In the genomic region with DNA sequence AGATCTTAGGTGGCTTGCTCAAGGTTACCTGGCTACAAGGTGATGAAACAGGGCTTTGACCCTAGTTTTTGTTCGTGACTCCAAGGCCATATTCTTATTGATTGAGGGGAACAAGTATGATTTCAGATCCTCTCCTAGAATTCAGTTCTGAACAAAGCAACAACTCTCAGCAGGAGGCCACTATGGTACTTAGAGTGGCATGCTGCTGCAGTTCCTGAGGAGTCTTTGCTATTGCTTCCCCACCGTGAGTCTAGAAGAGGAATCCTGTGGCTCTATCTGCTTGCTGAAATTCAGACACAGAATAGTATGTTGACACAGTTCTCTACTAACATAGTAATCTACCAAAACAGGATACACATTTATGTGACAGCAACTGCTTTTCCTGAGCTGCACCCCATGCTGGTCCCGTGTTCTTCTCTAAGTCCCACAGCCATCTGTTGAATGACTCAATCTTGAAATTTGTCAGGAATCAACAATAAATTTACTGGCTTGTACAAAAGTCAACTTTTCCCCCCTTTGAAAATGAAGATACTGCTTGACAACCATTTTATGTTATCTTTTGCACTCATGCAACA, we compare ENCODE assay signal across 13 cellular contexts. TPM values are rescaled to one million over a fixed set of nuclear protein-coding genes. Genes with fewer than 3 reads are reported as not detected.
DNase-seq lines count a peak whose midpoint lies in the region; ATAC-seq and TF ChIP-seq lines count a peak whose summit lies in the region.
"Had no signal": no experiment of that assay in that cellular context is flagged by ENCODE, and none has a peak within 500 bp of the region (broad histone marks: within the 10 kb centered on the region; RNA-seq: fewer than 3 reads in every experiment).

No MANE protein-coding gene starts in this region.

- no peak overlapping the region for H3K4me3 Mint-ChIP-seq in CD4-positive, alpha-beta T cell
- no peak overlapping the region for H3K4me3 Mint-ChIP-seq in mesothelial cell of epicardium

- POLR2A ChIA-PET in CD4-positive, alpha-beta T cell (lab: Charles Lee): no interaction called here

- intact Hi-C loops in CD4-positive, alpha-beta T cell (cut with DNase I, micrococcal nuclease): loop anchor here in 1 of 2 experiments (10.0 kb wide), 1 partner anchor 869 kb away; a partner anchor contains a TSS
- intact Hi-C loops in tibial artery (cut with DNase I; ENCODE audit: low total_unique reads): no loop called here

- H3K36me3 ChIP-seq in tibial artery: peaks cover 0 to 6% (median 0%) of the 10 kb centered on the region in 3 donors
- H3K36me3 ChIP-seq: cardiac muscle cell, uterus had no signal

- H3K4me3 ChIP-seq in cardiac fibroblast (replicated peaks in 1 of 2; ENCODE audit: low read depth in 2 of 2, low read length in 2 of 2) (no peak overlapping the region), tibial artery (no peak overlapping the region)
- H3K4me3 ChIP-seq: cardiac muscle cell, uterus had no signal

- DNase-seq in CD4-positive, alpha-beta T cell: no peak
- DNase-seq in KG1 (lab: John Stamatoyannopoulos, UW): peak; percentile 33
- peak; percentile 19 to 57 for DNase-seq in cardiac fibroblast (ENCODE audit: low read depth in 2 of 2)
- DNase-seq in mesothelial cell of epicardium (ENCODE audit: low spot score in 2 of 2, unreplicated experiment in 2 of 2): no peak
- no peak for DNase-seq in activated CD4-positive, alpha-beta T cell treated with anti-CD3 and anti-CD28 coated beads, Interleukin-2, amount 50 U/mL, for 4 hours
- no peak for DNase-seq in amygdala (lab: John Stamatoyannopoulos, UW)
- DNase-seq in tibial artery: no peak
- DNase-seq: GOT3, NCI-H1105, NCI-H82, uterus had no signal

- no peak for ATAC-seq in CD4-positive, alpha-beta T cell (ENCODE audit: poor library complexity)
- ATAC-seq in GM21529 (IDR thresholded peaks at IDR 0.05; ENCODE audit: unreplicated experiment): no peak

- H3K4me1 ChIP-seq in tibial artery: peaks cover 0 to 26% (median 22%) of the 10 kb centered on the region in 4 donors
- H3K4me1 ChIP-seq: uterus had no signal

- peak overlapping the region; percentile 13 for H3K27ac Mint-ChIP-seq in CD4-positive, alpha-beta T cell
- H3K27ac Mint-ChIP-seq in mesothelial cell of epicardium: peak overlapping the region; percentile 95

- H3K27ac ChIP-seq in CD4-positive, alpha-beta T cell (ENCODE audit: low read depth, low read length): no peak overlapping the region
- H3K27ac ChIP-seq in tibial artery: no peak overlapping the region
- H3K27ac ChIP-seq: cardiac muscle cell, uterus had no signal

- no peaks in the 10 kb centered on the region for H3K27me3 Mint-ChIP-seq in CD4-positive, alpha-beta T cell
- H3K27me3 Mint-ChIP-seq in mesothelial cell of epicardium (ENCODE audit: low read depth): no peaks in the 10 kb centered on the region

- H3K4me1 Mint-ChIP-seq in CD4-positive, alpha-beta T cell (ENCODE audit: low read depth): peaks cover 73% of the 10 kb centered on the region
- H3K4me1 Mint-ChIP-seq in mesothelial cell of epicardium: peaks cover 45% of the 10 kb centered on the region

- peaks cover 43% of the 10 kb centered on the region for H3K36me3 Mint-ChIP-seq in CD4-positive, alpha-beta T cell (ENCODE audit: low read depth)
- H3K36me3 Mint-ChIP-seq in mesothelial cell of epicardium: no peaks in the 10 kb centered on the region

- H3K9me3 ChIP-seq in CD4-positive, alpha-beta T cell (ENCODE audit: control insufficient read depth, low read length): no peaks in the 10 kb centered on the region
- no peaks in the 10 kb centered on the region for H3K9me3 ChIP-seq in tibial artery
- H3K9me3 ChIP-seq: uterus had no signal

- CTCF ChIA-PET in CD4-positive, alpha-beta T cell (lab: Charles Lee): no interaction called here

- H3K9me3 Mint-ChIP-seq in CD4-positive, alpha-beta T cell: no peaks in the 10 kb centered on the region
- no peaks in the 10 kb centered on the region for H3K9me3 Mint-ChIP-seq in mesothelial cell of epicardium

- H3K27me3 ChIP-seq in CD4-positive, alpha-beta T cell (ENCODE audit: control insufficient read depth, insufficient read depth, low read length): no peaks in the 10 kb centered on the region
- no peaks in the 10 kb centered on the region for H3K27me3 ChIP-seq in tibial artery
- H3K27me3 ChIP-seq: cardiac muscle cell, uterus had no signal

- no peak for TF ChIP-seq CTCF in CD4-positive, alpha-beta T cell (IDR thresholded peaks at IDR 0.05)
- no peak for TF ChIP-seq CTCF in cardiac fibroblast (IDR thresholded peaks at IDR 0.05; ENCODE audit: low read depth, low read length)
- TF ChIP-seq CTCF in mesothelial cell of epicardium (IDR thresholded peaks at IDR 0.05; ENCODE audit: unreplicated experiment): no peak
- no peak for TF ChIP-seq CTCF in tibial artery (IDR thresholded peaks at IDR 0.05)

RNA-seq across cellular contexts. Expression of a gene that starts 4.1 kb away (rescaled TPM):
- 10 to 100 TPM; 14.9 to 16.6 TPM for total RNA-seq in CD4-positive, alpha-beta T cell
- total RNA-seq in mesothelial cell of epicardium: 23.3 to 24.1 TPM (median 23.6 TPM) in 3 replicates

RNA-seq across cellular contexts. Expression of a gene that starts 11.9 kb away (rescaled TPM):
- 10 to 100 TPM; 28.8 to 29.4 TPM for total RNA-seq in CD4-positive, alpha-beta T cell
- total RNA-seq in mesothelial cell of epicardium: 20.7 to 23.3 TPM (median 20.8 TPM) in 3 replicates

Comparison
In these comparisons a context has a peak if more than half of its experiments do, and no peak if none do; other contexts are left out.
1. DNase-seq: peak in KG1 (single experiment) and cardiac fibroblast (2 of 2); none in CD4-positive, alpha-beta T cell (0 of 10), mesothelial cell of epicardium (0 of 2), activated CD4-positive, alpha-beta T cell treated with anti-CD3 and anti-CD28 coated beads, Interleukin-2, amount 50 U/mL, for 4 hours (0 of 2), amygdala (0 of 56) and tibial artery (0 of 2).